ENCODE assay signal across 24 cellular contexts in the genomic region with DNA sequence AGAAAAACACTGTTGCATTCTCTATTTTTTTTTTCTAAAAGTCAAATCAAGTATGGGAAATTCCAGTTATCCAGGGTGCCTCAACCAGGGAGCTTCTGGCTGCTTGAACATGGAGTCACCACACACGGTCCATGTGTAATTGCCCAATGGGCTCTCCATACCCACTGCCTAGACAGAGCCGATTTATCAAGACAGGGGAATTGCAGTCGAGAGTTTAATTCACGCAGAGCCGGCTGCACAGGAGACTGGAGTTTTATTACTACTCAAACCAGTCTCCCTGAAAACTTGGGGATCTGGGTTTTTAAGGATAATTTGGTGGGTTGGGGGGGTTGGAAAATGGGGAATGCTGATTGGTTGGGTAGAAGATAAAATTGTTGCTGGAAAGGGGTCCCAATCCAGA.
DNase-seq lines count a peak whose midpoint lies in the region; ATAC-seq and TF ChIP-seq lines count a peak whose summit lies in the region.
"Had no signal": no experiment of that assay in that cellular context is flagged by ENCODE, and none has a peak within 500 bp of the region (broad histone marks: within the 10 kb centered on the region; RNA-seq: fewer than 3 reads in every experiment).

No MANE protein-coding gene starts in this region.

- DNase-seq in HFFc6 (no peak), body of pancreas (no peak), neural crest cell (ENCODE audit: low read depth, low spot score) (no peak), NCI-H748 treated with DMSO at 0.1 percent for 48 hours (lab: John Stamatoyannopoulos, UW) (no peak), tibial artery (no peak), GM23248 (no peak)
- DNase-seq in effector memory CD4-positive, alpha-beta T cell: no peak
- DNase-seq: CD8-positive, alpha-beta memory T cell; DMS 273 treated with DMSO at 0.1 percent for 48 hours; Karpas-422; NCI-H1092; NCI-H1417 treated with DMSO at 0.1 percent for 48 hours; NCI-H1694 treated with DMSO at 0.1 percent for 48 hours; NCI-H2081 treated with DMSO at 0.1 percent for 48 hours; NCI-H2171 treated with DMSO at 0.1 percent for 48 hours; NCI-H345; NCI-H510A treated with DMSO at 0.1 percent for 48 hours; NCI-H82; PC-9; Right ventricle myocardium superior had no signal

- H3K9me3 Mint-ChIP-seq in HFFc6 (0 out of 2 replicates have a peak, but pooled peaks cover 4% of the 10 kb centered on the region), neural crest cell (peaks cover 3% of the 10 kb centered on the region)

- H3K4me1 Mint-ChIP-seq in HFFc6 (ENCODE audit: low read depth) (peaks cover 76% of the 10 kb centered on the region), neural crest cell (peaks cover 24% of the 10 kb centered on the region)
- H3K4me1 Mint-ChIP-seq: B cell; CD14-positive monocyte; CD8-positive, alpha-beta memory T cell had no signal

- no peak for TF ChIP-seq POLR2A in body of pancreas (IDR thresholded peaks at IDR 0.05)

- H3K27me3 Mint-ChIP-seq in HFFc6 (ENCODE audit: insufficient read depth): no peaks in the 10 kb centered on the region; the same call in 1 of the 2 replicates
- H3K27me3 Mint-ChIP-seq in neural crest cell (ENCODE audit: low read depth): peaks cover 27% of the 10 kb centered on the region

- peak overlapping the region; percentile 66 for H3K27ac Mint-ChIP-seq in HFFc6
- no peak overlapping the region for H3K27ac Mint-ChIP-seq in neural crest cell (ENCODE audit: unreplicated experiment)
- H3K27ac Mint-ChIP-seq: B cell; CD14-positive monocyte; CD8-positive, alpha-beta memory T cell had no signal

- H3K9me2 ChIP-seq in GM23248 (ENCODE audit: insufficient read depth): no peaks in the 10 kb centered on the region

- H3F3A ChIP-seq in GM23248 (ENCODE audit: insufficient read depth): peaks cover 33% of the 10 kb centered on the region

- no peak overlapping the region for H3K4me2 ChIP-seq in GM23248 (ENCODE audit: unreplicated experiment)
- H3K4me2 ChIP-seq: PC-9 had no signal

- in situ Hi-C loops in GM23248 (cut with MboI): no loop called here

- H3K27me3 ChIP-seq in body of pancreas (no peaks in the 10 kb centered on the region), tibial artery (peaks cover 0 to 4% of the 10 kb centered on the region in 2 donors), GM23248 (replicated peaks; ENCODE audit: insufficient read depth) (no peaks in the 10 kb centered on the region)
- H3K27me3 ChIP-seq in effector memory CD4-positive, alpha-beta T cell (replicated peaks; ENCODE audit: control insufficient read depth, insufficient read depth, low read length, poor library complexity, severe bottlenecking): no peaks in the 10 kb centered on the region

- no peaks in the 10 kb centered on the region for H3K36me3 ChIP-seq in body of pancreas (replicated peaks in 1 of 2; ENCODE audit: insufficient read depth in 1 of 2, low read depth in 2 of 2)
- H3K36me3 ChIP-seq in tibial artery: no peaks in the 10 kb centered on the region
- H3K36me3 ChIP-seq in effector memory CD4-positive, alpha-beta T cell (ENCODE audit: control insufficient read depth, insufficient read depth, low read length): no peaks in the 10 kb centered on the region
- no peaks in the 10 kb centered on the region for H3K36me3 ChIP-seq in GM23248 (ENCODE audit: low read depth)

- H3K4me3 Mint-ChIP-seq in HFFc6 (no peak overlapping the region), neural crest cell (peak overlapping the region; percentile 51)
- H3K4me3 Mint-ChIP-seq: B cell; CD8-positive, alpha-beta memory T cell had no signal

- H3K9me3 ChIP-seq in body of pancreas (no peaks in the 10 kb centered on the region), tibial artery (no peaks in the 10 kb centered on the region), GM23248 (ENCODE audit: low read depth) (no peaks in the 10 kb centered on the region)
- no peaks in the 10 kb centered on the region for H3K9me3 ChIP-seq in effector memory CD4-positive, alpha-beta T cell (ENCODE audit: control insufficient read depth, low read length)

- H3K36me3 Mint-ChIP-seq in HFFc6 (ENCODE audit: low read depth) (peaks cover 11% of the 10 kb centered on the region; the same call in 1 of the 2 replicates), neural crest cell (ENCODE audit: low read depth) (no peaks in the 10 kb centered on the region)
- H3K36me3 Mint-ChIP-seq: CD14-positive monocyte; CD8-positive, alpha-beta memory T cell had no signal

- H3K4me1 ChIP-seq in body of pancreas (peaks cover 45% of the 10 kb centered on the region), tibial artery (peaks cover 0 to 28% (median 11%) of the 10 kb centered on the region in 4 donors), GM23248 (ENCODE audit: insufficient read depth) (peaks cover 36% of the 10 kb centered on the region)
- no peaks in the 10 kb centered on the region for H3K4me1 ChIP-seq in effector memory CD4-positive, alpha-beta T cell (ENCODE audit: control insufficient read depth, insufficient read depth, low read length, poor library complexity, severe bottlenecking)

- ATAC-seq in body of pancreas: no peak
- ATAC-seq: HCT116 had no signal

- no peak overlapping the region for H3K9ac ChIP-seq in GM23248

- no peaks in the 10 kb centered on the region for H4K20me1 ChIP-seq in GM23248 (ENCODE audit: insufficient read depth)

- 92 to 96% methylated on average over 5 of the region's 5 CpGs for WGBS in body of pancreas, 2 donors
- WGBS in GM23248 (ENCODE audit: low coverage in 1 of 2, low lambda C conversion rate in 2 of 2, missing lambda C conversion rate in 2 of 2), 2 experiments: 97 to 99% methylated on average over 5 of the region's 5 CpGs

- no peak overlapping the region for H2AFZ ChIP-seq in GM23248
- H2AFZ ChIP-seq: PC-9 had no signal

- H3K4me3 ChIP-seq in body of pancreas (no peak overlapping the region), tibial artery (no peak overlapping the region), GM23248 (no peak overlapping the region)
- H3K4me3 ChIP-seq in effector memory CD4-positive, alpha-beta T cell (ENCODE audit: insufficient read depth, low read depth, low read length, poor library complexity, severe bottlenecking): no peak overlapping the region
- H3K4me3 ChIP-seq: PC-9 had no signal

- H3K27ac ChIP-seq in body of pancreas (peak overlapping the region; percentile 9 to 94 (median 88)), tibial artery (no peak overlapping the region), GM23248 (no peak overlapping the region)
- H3K27ac ChIP-seq in effector memory CD4-positive, alpha-beta T cell (ENCODE audit: insufficient read depth, low read length, poor library complexity, severe bottlenecking): no peak overlapping the region
- H3K27ac ChIP-seq: HL-60, PC-9 had no signal

- TF ChIP-seq CTCF in HFFc6 (IDR thresholded peaks at IDR 0.05) (no peak), body of pancreas (IDR thresholded peaks at IDR 0.05) (no peak), neural crest cell (conservative IDR thresholded peaks at IDR 0.05) (no peak), tibial artery (IDR thresholded peaks at IDR 0.05) (no peak)

- intact Hi-C loops in body of pancreas (cut with DNase I) (no loop called here), tibial artery (cut with DNase I; ENCODE audit: low total_unique reads) (loop anchor here (10.0 kb wide), 1 partner anchor 272 kb away; no protein-coding TSS in a partner anchor)

- H3K79me2 ChIP-seq in GM23248 (ENCODE audit: insufficient read depth): no peaks in the 10 kb centered on the region

Comparison
In these comparisons a context has a peak if more than half of its experiments do, and no peak if none do; other contexts are left out.
1. H3K27ac ChIP-seq: peak in body of pancreas (4 of 4); none in tibial artery (0 of 2), effector memory CD4-positive, alpha-beta T cell (single experiment) and GM23248 (single experiment).